14 cellular contexts compared by ENCODE assay signal in the genomic region with DNA sequence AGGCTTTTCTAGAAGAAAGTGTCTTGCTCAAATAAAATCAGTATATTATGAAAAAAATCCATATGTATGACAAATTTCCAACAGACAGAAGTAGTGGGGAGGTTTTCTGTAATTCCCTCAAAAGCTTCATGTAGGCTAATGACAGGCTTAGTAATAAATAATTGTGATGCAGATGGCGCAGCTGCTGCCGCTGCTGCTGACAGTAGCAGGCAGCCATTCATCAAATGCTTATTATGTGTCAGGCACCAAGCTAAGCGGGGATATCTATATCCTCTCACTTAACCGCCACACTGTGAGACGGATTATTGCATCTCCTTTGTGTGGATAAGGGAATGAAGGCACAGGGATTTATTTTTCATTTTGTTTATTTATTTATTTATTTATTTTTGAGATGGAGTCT.
"Had no signal": no experiment of that assay in that cellular context is flagged by ENCODE, and none has a peak within 500 bp of the region (broad histone marks: within the 10 kb centered on the region; RNA-seq: fewer than 3 reads in every experiment).

No MANE protein-coding gene starts in this region.

- H3K27ac ChIP-seq: heart left ventricle, left ventricle myocardium inferior, parathyroid adenoma had no signal

- DNase-seq: activated CD4-positive, alpha-beta T cell treated with anti-CD3 and anti-CD28 coated beads, Interleukin-2, amount 50 U/mL, for 4 hours; activated CD4-positive, CD25-positive, alpha-beta regulatory T cell treated with anti-CD3 and anti-CD28 coated beads, Interleukin-2, amount 50 U/mL, for 72 hours; activated effector memory CD4-positive, alpha-beta T cell treated with Interleukin-2 at 50 U/mL for 16 hours; activated naive CD8-positive, alpha-beta T cell treated with anti-CD3 and anti-CD28 coated beads for 36 hours; activated T-cell treated with anti-CD3 and anti-CD28 coated beads, Interleukin-2, amount 50 U/mL, for 24 hours; aorta; foreskin melanocyte; heart left ventricle; left ventricle myocardium inferior; stimulated activated CD4-positive, alpha-beta T cell treated with anti-CD3 and anti-CD28 coated beads, Interleukin-4, amount 100 ng/mL, for 4 hours; stimulated activated naive CD8-positive, alpha-beta T cell treated with anti-CD3 and anti-CD28 coated beads, Interleukin-15, amount 100 ng/mL, for 72 hours had no signal

- H2AFZ ChIP-seq: parathyroid adenoma had no signal

- H3K9ac ChIP-seq: parathyroid adenoma had no signal

- H3K4me3 ChIP-seq: heart left ventricle, left ventricle myocardium inferior had no signal

- H3K36me3 ChIP-seq: heart left ventricle, left ventricle myocardium inferior had no signal

- H3K4me1 ChIP-seq: heart left ventricle, left ventricle myocardium inferior, parathyroid adenoma had no signal

- FAIRE-seq: bronchial epithelial cell, islet of Langerhans had no signal

- ATAC-seq: heart left ventricle; stimulated activated naive CD8-positive, alpha-beta T cell treated with anti-CD3 and anti-CD28 coated beads, Interleukin-15, amount 100 ng/mL, for 72 hours had no signal

- H3K79me2 ChIP-seq: parathyroid adenoma had no signal
